ENCODE assay signal across 8 cellular contexts in genomic region chr15:45162771-45163507, GRCh38. TPM values are rescaled to one million over a fixed set of nuclear protein-coding genes. Genes with fewer than 3 reads are reported as not detected.
DNase-seq lines count a peak whose midpoint lies in the region; ATAC-seq and TF ChIP-seq lines count a peak whose summit lies in the region.

No MANE protein-coding gene starts in this region.

- peaks cover 8% of the 10 kb centered on the region for H3K36me3 Mint-ChIP-seq in T-cell

- peaks cover 13 to 25% (median 22%) of the 10 kb centered on the region in 3 donors for H3K4me1 Mint-ChIP-seq in T-cell

- peak overlapping the region; percentile 19; the same call in 1 of the 2 replicates for H3K27ac ChIP-seq in BLaER1
- H3K27ac ChIP-seq in ascending aorta = no peak overlapping the region

- DNase-seq in NCI-H146 (lab: John Stamatoyannopoulos, UW) (peak; percentile 77), T-cell (peak in 33 of 34 experiments; percentile 11 to 62 (median 45)), ascending aorta (ENCODE audit: low spot score in 2 of 2) (peak; percentile 46 to 91), left ventricle myocardium superior (peak; percentile 84), retinal pigment epithelial cell (ENCODE audit: low read depth) (peak; percentile 46)

- no peak overlapping the region for H3K27ac Mint-ChIP-seq in T-cell

- H3K27me3 Mint-ChIP-seq in T-cell = no peaks in the 10 kb centered on the region

- no peak overlapping the region for H3K9ac ChIP-seq in BLaER1

- H3K4me1 ChIP-seq in BLaER1 = peaks cover 36% of the 10 kb centered on the region
- H3K4me1 ChIP-seq in ascending aorta = peaks cover 0 to 14% of the 10 kb centered on the region in 2 donors

- ATAC-seq in GM21515 (IDR thresholded peaks at IDR 0.05; ENCODE audit: unreplicated experiment) (peak; percentile 39), T-cell (replicated peaks in 1 of 4) (peak in 1 of 4 experiments; percentile 15), left ventricle myocardium superior (peak; percentile 65), GM18873 (IDR thresholded peaks at IDR 0.05; ENCODE audit: low FRiP score, unreplicated experiment) (no peak)

- H3K4me3 Mint-ChIP-seq in T-cell = no peak overlapping the region

- H3K27me3 ChIP-seq in BLaER1 (no peaks in the 10 kb centered on the region), ascending aorta (no peaks in the 10 kb centered on the region)

- CTCF ChIA-PET in T-cell (lab: Charles Lee) = interaction anchor here (0.6 to 2.5 kb wide), 11 partner anchors 10 to 251 kb away, joined by 3 to 17 read pairs (median 4); a partner anchor contains a TSS

- no peaks in the 10 kb centered on the region for H4K20me1 ChIP-seq in BLaER1

- H3K9me3 Mint-ChIP-seq in T-cell = no peaks in the 10 kb centered on the region

- H3K4me3 ChIP-seq in BLaER1 (no peak overlapping the region), ascending aorta (no peak overlapping the region), retinal pigment epithelial cell (ENCODE audit: low read length) (no peak overlapping the region)

- H3K4me2 ChIP-seq in BLaER1 = no peak overlapping the region

- POLR2A ChIA-PET in T-cell (lab: Charles Lee) = interaction anchor here in 1 of 2 donors (1.0 kb wide), 1 partner anchor 38 kb away, joined by 3 read pairs; no protein-coding TSS in a partner anchor

- no peaks in the 10 kb centered on the region for H3K36me3 ChIP-seq in BLaER1
- H3K36me3 ChIP-seq in ascending aorta = no peaks in the 10 kb centered on the region

- TF ChIP-seq CTCF in ascending aorta (IDR thresholded peaks at IDR 0.05) (peak; percentile 83 to 95 (median 88)), retinal pigment epithelial cell (conservative IDR thresholded peaks at IDR 0.05; ENCODE audit: low read depth, low read length) (peak; percentile 98)

- intact Hi-C loops in ascending aorta (cut with DNase I) (loop anchor here (1.0 kb wide), 1 partner anchor 236 kb away; no protein-coding TSS in a partner anchor), left ventricle myocardium superior (cut with micrococcal nuclease) (loop anchor here (10.0 kb wide), 1 partner anchor 292 kb away; no protein-coding TSS in a partner anchor)

- H3K9me3 ChIP-seq in BLaER1 (no peaks in the 10 kb centered on the region), ascending aorta (no peaks in the 10 kb centered on the region)

RNA-seq across cellular contexts. Expression of gene SHF, which starts 24.8 kb away (rescaled TPM):
- 1 to 10 TPM; 5.1 to 6.5 (median 5.6) TPM for total RNA-seq in T-cell
- 75.0 TPM for total RNA-seq in ascending aorta
- total RNA-seq in left ventricle myocardium superior = 5.0 TPM

RNA-seq across cellular contexts. Expression of gene DUOX1, which starts 33.1 kb away (rescaled TPM):
- total RNA-seq in T-cell (under 1 TPM in 4 of 5 donors, not detected in 1; 0.21 to 0.67 (median 0.34) TPM), ascending aorta (2.7 TPM), left ventricle myocardium superior (0.50 TPM)

RNA-seq across cellular contexts. Expression of gene DUOXA1, which starts 33.3 kb away (rescaled TPM):
- total RNA-seq in T-cell = 1 to 10 TPM in 2 of 5 donors, under 1 TPM in 3; 0.40 to 1.6 (median 0.91) TPM
- 4.2 TPM for total RNA-seq in ascending aorta
- total RNA-seq in left ventricle myocardium superior = 0.59 TPM

RNA-seq across cellular contexts. Expression of gene DUOXA2, which starts 48.8 kb away (rescaled TPM):
- not detected for total RNA-seq in T-cell
- 0.32 TPM for total RNA-seq in ascending aorta
- total RNA-seq in left ventricle myocardium superior = not detected

RNA-seq across cellular contexts. Expression of gene DUOX2, which starts 49.0 kb away (rescaled TPM):
- under 1 TPM in 3 of 5 donors, not detected in 2; 0.10 to 0.16 (median 0.12) TPM for total RNA-seq in T-cell
- total RNA-seq in ascending aorta = 2.3 TPM
- total RNA-seq in left ventricle myocardium superior = 0.05 TPM

Comparison
In these comparisons a context has a peak if more than half of its experiments do, and no peak if none do; other contexts are left out.
1. RNA of gene SHF, which starts 24.8 kb away (total RNA-seq): 75.0 TPM in ascending aorta (single experiment); 5.1 to 6.5 TPM in T-cell and 5.0 TPM in left ventricle myocardium superior (single experiment); every median in the first group is over 10 times any median in the second.
2. Peak in every context shown above with its lines, with median percentiles within 50 percentile points of each other: DNase-seq.